In genomic region chr5:72746736-72747135, GRCh38 we compare ENCODE assay signal across 23 cellular contexts.
"Had no signal": no experiment of that assay in that cellular context is flagged by ENCODE, and none has a peak within 500 bp of the region (broad histone marks: within the 10 kb centered on the region; RNA-seq: fewer than 3 reads in every experiment).

No MANE protein-coding gene starts in this region.

- ATAC-seq: body of pancreas; left ventricle myocardium superior; right lobe of liver; stimulated activated effector memory CD8-positive, alpha-beta T cell treated with anti-CD3 and anti-CD28 coated beads, Interleukin-12 subunit alpha, Interleukin-12 subunit beta, amount 100 ng/mL, for 72 hours; stimulated activated naive CD8-positive, alpha-beta T cell treated with anti-CD3 and anti-CD28 coated beads, Interleukin-15, amount 100 ng/mL, for 72 hours; T-cell had no signal

- FAIRE-seq: endometrium, small intestine, TTC549 had no signal

- H3K36me3 ChIP-seq: right lobe of liver, tibial artery had no signal

- H3K27ac ChIP-seq: body of pancreas, right lobe of liver, tibial artery had no signal

- DNase-seq: activated CD4-positive, alpha-beta T cell treated with anti-CD3 and anti-CD28 coated beads for 1 hour; activated naive CD4-positive, alpha-beta T cell treated with anti-CD3 and anti-CD28 coated beads for 36 hours; activated naive CD8-positive, alpha-beta T cell treated with anti-CD3 and anti-CD28 coated beads, Interleukin-2, amount 10 ng/mL, durations not matched to agents 7 days and 5 days; activated T-cell treated with anti-CD3 and anti-CD28 coated beads, Interleukin-2, amount 50 U/mL, for 24 hours; body of pancreas; effector CD4-positive, alpha-beta T cell; foreskin melanocyte; hippocampal formation; left ventricle myocardium superior; mammary epithelial cell; midbrain; nephron progenitor cell; occipital lobe; posterior cingulate gyrus; right lobe of liver; small intestine; stimulated activated CD4-positive, alpha-beta T cell treated with anti-CD3 and anti-CD28 coated beads, Interleukin-2, amount 100 ng/mL, for 24 hours; stimulated activated naive CD8-positive, alpha-beta T cell treated with anti-CD3 and anti-CD28 coated beads, Interleukin-15, amount 100 ng/mL, for 72 hours; T-cell; tibial artery had no signal

- H3K27me3 ChIP-seq: body of pancreas, right lobe of liver, tibial artery had no signal

- H3K4me3 ChIP-seq: body of pancreas, right lobe of liver, tibial artery had no signal

- H3K9me3 ChIP-seq: body of pancreas, right lobe of liver, tibial artery had no signal

- H3K4me1 ChIP-seq: body of pancreas, right lobe of liver, tibial artery had no signal
